Comparison of ENCODE assay signal across 21 cellular contexts in genomic region chr12:92020983-92021664, GRCh38.
DNase-seq lines count a peak whose midpoint lies in the region; ATAC-seq and TF ChIP-seq lines count a peak whose summit lies in the region.
"Had no signal": no experiment of that assay in that cellular context is flagged by ENCODE, and none has a peak within 500 bp of the region (broad histone marks: within the 10 kb centered on the region; RNA-seq: fewer than 3 reads in every experiment).

No MANE protein-coding gene starts in this region.

- intact Hi-C loops in A673 (cut with micrococcal nuclease; ENCODE audit: unreplicated experiment): no loop called here

- H3K27ac ChIP-seq in A673 (ENCODE audit: low read depth, low read length, poor library complexity, severe bottlenecking) (no peak overlapping the region), mesodermal cell (ENCODE audit: low read depth, low read length, severe bottlenecking) (peak overlapping the region; percentile 62)
- H3K27ac ChIP-seq: epithelial cell of prostate, pancreas, uterus had no signal

- H3K4me1 Mint-ChIP-seq in activated T-helper 17 cell treated with anti-CD3 and anti-CD28 coated beads, Interleukin-2, amount 50 U/mL, for 72 hours: peaks cover 11% of the 10 kb centered on the region

- H3K27ac Mint-ChIP-seq in activated T-helper 17 cell treated with anti-CD3 and anti-CD28 coated beads, Interleukin-2, amount 50 U/mL, for 72 hours: no peak overlapping the region

- H3K36me3 Mint-ChIP-seq in activated T-helper 17 cell treated with anti-CD3 and anti-CD28 coated beads, Interleukin-2, amount 50 U/mL, for 72 hours (ENCODE audit: low read depth): no peaks in the 10 kb centered on the region

- TF ChIP-seq CTCF in A673 (conservative IDR thresholded peaks at IDR 0.05; ENCODE audit: low read depth, low read length): no peak

- H3K4me1 ChIP-seq in A673 (ENCODE audit: insufficient read depth, low read length, poor library complexity, severe bottlenecking): no peaks in the 10 kb centered on the region
- H3K4me1 ChIP-seq in mesodermal cell (ENCODE audit: control insufficient read depth, insufficient read depth, low read length, poor library complexity, severe bottlenecking): peaks cover 10% of the 10 kb centered on the region
- H3K4me1 ChIP-seq: uterus had no signal

- H3K27me3 ChIP-seq in A673 (replicated peaks; ENCODE audit: insufficient read depth, low read depth, low read length, poor library complexity): no peaks in the 10 kb centered on the region
- H3K27me3 ChIP-seq: MG63, pancreas, uterus had no signal

- H3K36me3 ChIP-seq in A673 (ENCODE audit: insufficient read depth, low read length, poor library complexity, severe bottlenecking) (no peaks in the 10 kb centered on the region), mesodermal cell (ENCODE audit: control insufficient read depth, insufficient read depth, low read length) (no peaks in the 10 kb centered on the region)
- H3K36me3 ChIP-seq: MG63, pancreas, uterus had no signal

- H3K9me3 Mint-ChIP-seq in activated T-helper 17 cell treated with anti-CD3 and anti-CD28 coated beads, Interleukin-2, amount 50 U/mL, for 72 hours: peaks cover 4% of the 10 kb centered on the region

- DNase-seq in A673 (ENCODE audit: low spot score): peak; percentile 43
- DNase-seq in HT-29 (ENCODE audit: low spot score): peak; percentile 9
- no peak for DNase-seq in NCI-H2081 treated with DMSO at 0.1 percent for 48 hours (lab: John Stamatoyannopoulos, UW)
- no peak for DNase-seq in mesenteric fat pad (ENCODE audit: low spot score)
- no peak for DNase-seq in dermis blood vessel endothelial cell
- DNase-seq: activated CD4-positive, CD25-positive, alpha-beta regulatory T cell treated with anti-CD3 and anti-CD28 coated beads, Interleukin-2, amount 50 U/mL, for 72 hours; activated effector memory CD4-positive, alpha-beta T cell treated with anti-CD3 and anti-CD28 coated beads, Interleukin-2, amount 50 U/mL, for 16 hours; AML-193; cortex of kidney; HCEC 1CT; MG63; OCI-M1; pancreas; T-helper 9 cell; uterus had no signal

- BruUV-seq in A673 (replicated peaks; lab: Mats Ljungman, UMichigan): no TSS peak

- ATAC-seq in activated T-helper 17 cell treated with anti-CD3 and anti-CD28 coated beads, Interleukin-2, amount 50 U/mL, for 72 hours (replicated peaks): no peak
- ATAC-seq in GM21576 (IDR thresholded peaks at IDR 0.05; ENCODE audit: unreplicated experiment): no peak
- ATAC-seq: left lobe of liver, sciatic nerve had no signal

- H3K9me3 ChIP-seq in A673 (ENCODE audit: low read depth, low read length, poor library complexity, severe bottlenecking) (no peaks in the 10 kb centered on the region), mesodermal cell (ENCODE audit: control insufficient read depth, low read length) (no peaks in the 10 kb centered on the region)
- H3K9me3 ChIP-seq: pancreas, uterus had no signal

- POLR2A ChIA-PET in A673 (lab: Charles Lee; ENCODE audit: low non-redundant PET): no interaction called here

- H3K27me3 Mint-ChIP-seq in activated T-helper 17 cell treated with anti-CD3 and anti-CD28 coated beads, Interleukin-2, amount 50 U/mL, for 72 hours: no peaks in the 10 kb centered on the region

- CTCF ChIA-PET in A673 (lab: Charles Lee): no interaction called here

- no CpG with 5 or more reads among the region's 6 CpGs for WGBS in mesodermal cell (ENCODE audit: insufficient coverage in 2 of 2), 2 experiments

- no peak overlapping the region for H3K4me3 ChIP-seq in A673 (ENCODE audit: low read depth, low read length, poor library complexity, severe bottlenecking)
- H3K4me3 ChIP-seq in mesodermal cell (ENCODE audit: extremely low read depth, insufficient read depth, low read length, poor library complexity, severe bottlenecking): no peak overlapping the region
- H3K4me3 ChIP-seq: MG63, pancreas, uterus had no signal

- H3K4me3 Mint-ChIP-seq in activated T-helper 17 cell treated with anti-CD3 and anti-CD28 coated beads, Interleukin-2, amount 50 U/mL, for 72 hours: peak overlapping the region; percentile 5

Comparison
In these comparisons a context has a peak if more than half of its experiments do, and no peak if none do; other contexts are left out.
1. DNase-seq: peak in A673 (single experiment) and HT-29 (single experiment); none in NCI-H2081 treated with DMSO at 0.1 percent for 48 hours (single experiment), mesenteric fat pad (single experiment) and dermis blood vessel endothelial cell (single experiment).